ENCODE assay signal across 7 cellular contexts in genomic region chr4:120648336-120648735, GRCh38.
A peak's percentile ranks its signal among the peaks of the same experiment; 100 is the strongest.
DNase-seq lines count a peak whose midpoint lies in the region; ATAC-seq and TF ChIP-seq lines count a peak whose summit lies in the region.
"Not testable (repeated sequence)": the region's sequence is repeated elsewhere in the genome, so short reads cannot be mapped to it uniquely, and the experiment has no call there.

No MANE protein-coding gene starts in this region.

- H3K36me3 Mint-ChIP-seq in GM23338 (ENCODE audit: low read depth); WTC11; nephron progenitor cell (ENCODE audit: low read depth): not testable (repeated sequence)

- not testable (repeated sequence) for H3K27me3 Mint-ChIP-seq in GM23338 (ENCODE audit: insufficient read depth, low read depth, poor library complexity); WTC11 (ENCODE audit: low read depth); nephron progenitor cell (ENCODE audit: low read depth, poor library complexity)

- H4K20me1 ChIP-seq in GM23338 (replicated peaks; ENCODE audit: insufficient read depth); osteoblast (ENCODE audit: insufficient read depth, low read length): not testable (repeated sequence)

- H3K9me3 ChIP-seq in HUES64 (ENCODE audit: insufficient read depth, low read depth, low read length); osteoblast (ENCODE audit: low read depth, low read length): not testable (repeated sequence)

- 90% methylated on average over 8 of the region's 10 CpGs for WGBS in HUES64

- not testable (repeated sequence) for H3K9me2 ChIP-seq in GM23338 (ENCODE audit: insufficient read depth)

- not testable (repeated sequence) for TF ChIP-seq CTCF in GM23338 (conservative IDR thresholded peaks at IDR 0.05; ENCODE audit: low read depth in 2 of 2); WTC11 (IDR thresholded peaks at IDR 0.05); nephron progenitor cell (IDR thresholded peaks at IDR 0.05); osteoblast (IDR thresholded peaks at IDR 0.05; ENCODE audit: extremely low read depth, low read depth, low read length)

- H3K4me2 ChIP-seq in GM23338: peak overlapping the region; percentile 69
- not testable (repeated sequence) for H3K4me2 ChIP-seq in osteoblast (ENCODE audit: insufficient read depth, low read length)

- intact Hi-C loops in Right ventricle myocardium inferior (cut with DNase I): not testable (repeated sequence)

- not testable (repeated sequence) for H3K36me3 ChIP-seq in GM23338 (ENCODE audit: insufficient read depth); HUES64 (ENCODE audit: insufficient read depth, low read length); osteoblast (ENCODE audit: insufficient read depth, low read length)

- H3K27ac ChIP-seq in GM23338 (ENCODE audit: low read depth); HUES64 (ENCODE audit: low read depth, low read length); osteoblast (ENCODE audit: low read depth, low read length): not testable (repeated sequence)

- peak; percentile 42; the same call in 2 of the 3 replicates for ATAC-seq in GM23338
- peak; percentile 59 for ATAC-seq in WTC11
- ATAC-seq in Right ventricle myocardium inferior: not testable (repeated sequence)

- H3F3A ChIP-seq in GM23338 (replicated peaks; ENCODE audit: low read depth): not testable (repeated sequence)

- H3K27ac Mint-ChIP-seq in GM23338 (0 out of 2 replicates have a peak overlapping the region, but pooled peaks have one; percentile 14), WTC11 (peak overlapping the region; percentile 65)
- H3K27ac Mint-ChIP-seq in nephron progenitor cell: not testable (repeated sequence)

- H3K9me3 Mint-ChIP-seq in GM23338, WTC11: not testable (repeated sequence)
- H3K9me3 Mint-ChIP-seq in nephron progenitor cell: peaks cover 19% of the 10 kb centered on the region

- H3K4me1 Mint-ChIP-seq in GM23338, nephron progenitor cell: not testable (repeated sequence)
- peaks cover 14% of the 10 kb centered on the region for H3K4me1 Mint-ChIP-seq in WTC11

- CTCF ChIA-PET in WTC11 (lab: Charles Lee): not testable (repeated sequence)

- not testable (repeated sequence) for H3K79me2 ChIP-seq in GM23338 (replicated peaks; ENCODE audit: insufficient read depth); osteoblast (ENCODE audit: insufficient read depth, low read length)

- H2AFZ ChIP-seq in GM23338: peak overlapping the region; percentile 80; the same call in 1 of the 2 replicates
- not testable (repeated sequence) for H2AFZ ChIP-seq in osteoblast (ENCODE audit: low read length)

- H3K4me3 ChIP-seq in GM23338 (peak overlapping the region; percentile 44; the same call in 1 of the 2 replicates), HUES64 (ENCODE audit: low read length) (peak overlapping the region; percentile 32)
- not testable (repeated sequence) for H3K4me3 ChIP-seq in osteoblast (ENCODE audit: insufficient read depth, low read length)

- H3K27me3 ChIP-seq in GM23338 (ENCODE audit: insufficient read depth); HUES64 (ENCODE audit: insufficient read depth, low read length); osteoblast (ENCODE audit: insufficient read depth, low read length): not testable (repeated sequence)

- H3K9ac ChIP-seq in HUES64 (ENCODE audit: low read depth, low read length): 0 out of 2 replicates have a peak overlapping the region, but pooled peaks have one; percentile 44

- not testable (repeated sequence) for H3K4me3 Mint-ChIP-seq in GM23338
- peak overlapping the region; percentile 65 for H3K4me3 Mint-ChIP-seq in WTC11
- peak overlapping the region; percentile 52 for H3K4me3 Mint-ChIP-seq in nephron progenitor cell

- DNase-seq in GM23338 (ENCODE audit: low spot score) (peak; percentile 33), NCI-H146 (lab: John Stamatoyannopoulos, UW) (peak; percentile 18), Right ventricle myocardium inferior (ENCODE audit: missing footprints) (peak; percentile 40), osteoblast (ENCODE audit: insufficient read length, low spot score, missing footprints) (peak; percentile 26)
- DNase-seq in WTC11 (ENCODE audit: low spot score); nephron progenitor cell: not testable (repeated sequence)

- H3K4me1 ChIP-seq in GM23338 (ENCODE audit: insufficient read depth); HUES64 (ENCODE audit: insufficient read depth, low read length); osteoblast (ENCODE audit: insufficient read depth, low read length): not testable (repeated sequence)

- POLR2A ChIA-PET in WTC11 (lab: Charles Lee): not testable (repeated sequence)
